In the genomic region with DNA sequence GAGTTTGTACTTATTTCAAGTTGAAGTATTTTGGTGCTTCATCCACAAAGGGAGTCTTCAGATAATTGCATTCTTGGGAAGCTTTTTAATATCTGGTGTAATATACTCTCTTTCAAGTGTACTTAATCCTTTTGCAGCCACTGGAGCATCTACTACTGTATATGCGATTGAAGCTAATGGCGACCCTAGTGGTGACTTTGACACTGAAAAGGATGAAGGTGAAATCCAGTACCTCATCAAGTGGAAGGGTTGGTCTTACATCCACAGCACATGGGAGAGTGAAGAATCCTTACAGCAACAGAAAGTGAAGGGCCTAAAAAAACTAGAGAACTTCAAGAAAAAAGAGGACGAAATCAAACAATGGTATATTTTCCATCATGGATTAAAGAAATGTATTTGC, we compare ENCODE assay signal across 2 cellular contexts.
TF ChIP-seq lines count a peak whose summit lies in the region.

No MANE protein-coding gene starts in this region.

TF ChIP-seq in GM23338, 12 proteins besides CTCF, POLR2A, EP300 and RAD21:
- no peak for TF ChIP-seq ETS1 (IDR thresholded peaks at IDR 0.05)
- no peak for TF ChIP-seq JUNB (IDR thresholded peaks at IDR 0.05; ENCODE audit: unreplicated experiment)

TF ChIP-seq in K562, 482 proteins besides CTCF, POLR2A, EP300 and RAD21:
- TF ChIP-seq MTF1 (CRISPR knock-in tag; IDR thresholded peaks at IDR 0.05; ENCODE audit: borderline replicate concordance) (no peak), SMAD4 (CRISPR knock-in tag; conservative IDR thresholded peaks at IDR 0.05) (no peak), FUS (optimal IDR thresholded peaks at IDR 0.05; ENCODE audit: low read depth, low read length) (no peak), HIVEP1 (CRISPR knock-in tag; IDR thresholded peaks at IDR 0.05) (no peak), PYGO2 (tag; IDR thresholded peaks at IDR 0.05) (no peak), ZNF551 (CRISPR knock-in tag; IDR thresholded peaks at IDR 0.05) (no peak), ZFPM2 (CRISPR knock-in tag; IDR thresholded peaks at IDR 0.05) (no peak), VEZF1 (CRISPR knock-in tag; IDR thresholded peaks at IDR 0.05) (no peak)
- TF ChIP-seq, protein P1, sequence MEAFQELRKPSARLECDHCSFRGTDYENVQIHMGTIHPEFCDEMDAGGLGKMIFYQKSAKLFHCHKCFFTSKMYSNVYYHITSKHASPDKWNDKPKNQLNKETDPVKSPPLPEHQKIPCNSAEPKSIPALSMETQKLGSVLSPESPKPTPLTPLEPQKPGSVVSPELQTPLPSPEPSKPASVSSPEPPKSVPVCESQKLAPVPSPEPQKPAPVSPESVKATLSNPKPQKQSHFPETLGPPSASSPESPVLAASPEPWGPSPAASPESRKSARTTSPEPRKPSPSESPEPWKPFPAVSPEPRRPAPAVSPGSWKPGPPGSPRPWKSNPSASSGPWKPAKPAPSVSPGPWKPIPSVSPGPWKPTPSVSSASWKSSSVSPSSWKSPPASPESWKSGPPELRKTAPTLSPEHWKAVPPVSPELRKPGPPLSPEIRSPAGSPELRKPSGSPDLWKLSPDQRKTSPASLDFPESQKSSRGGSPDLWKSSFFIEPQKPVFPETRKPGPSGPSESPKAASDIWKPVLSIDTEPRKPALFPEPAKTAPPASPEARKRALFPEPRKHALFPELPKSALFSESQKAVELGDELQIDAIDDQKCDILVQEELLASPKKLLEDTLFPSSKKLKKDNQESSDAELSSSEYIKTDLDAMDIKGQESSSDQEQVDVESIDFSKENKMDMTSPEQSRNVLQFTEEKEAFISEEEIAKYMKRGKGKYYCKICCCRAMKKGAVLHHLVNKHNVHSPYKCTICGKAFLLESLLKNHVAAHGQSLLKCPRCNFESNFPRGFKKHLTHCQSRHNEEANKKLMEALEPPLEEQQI (IDR thresholded peaks at IDR 0.05): no peak
- TF ChIP-seq, protein P2, sequence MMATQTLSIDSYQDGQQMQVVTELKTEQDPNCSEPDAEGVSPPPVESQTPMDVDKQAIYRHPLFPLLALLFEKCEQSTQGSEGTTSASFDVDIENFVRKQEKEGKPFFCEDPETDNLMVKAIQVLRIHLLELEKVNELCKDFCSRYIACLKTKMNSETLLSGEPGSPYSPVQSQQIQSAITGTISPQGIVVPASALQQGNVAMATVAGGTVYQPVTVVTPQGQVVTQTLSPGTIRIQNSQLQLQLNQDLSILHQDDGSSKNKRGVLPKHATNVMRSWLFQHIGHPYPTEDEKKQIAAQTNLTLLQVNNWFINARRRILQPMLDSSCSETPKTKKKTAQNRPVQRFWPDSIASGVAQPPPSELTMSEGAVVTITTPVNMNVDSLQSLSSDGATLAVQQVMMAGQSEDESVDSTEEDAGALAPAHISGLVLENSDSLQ (IDR thresholded peaks at IDR 0.05): no peak
